Comparison of ENCODE assay signal across 26 cellular contexts in the genomic region with DNA sequence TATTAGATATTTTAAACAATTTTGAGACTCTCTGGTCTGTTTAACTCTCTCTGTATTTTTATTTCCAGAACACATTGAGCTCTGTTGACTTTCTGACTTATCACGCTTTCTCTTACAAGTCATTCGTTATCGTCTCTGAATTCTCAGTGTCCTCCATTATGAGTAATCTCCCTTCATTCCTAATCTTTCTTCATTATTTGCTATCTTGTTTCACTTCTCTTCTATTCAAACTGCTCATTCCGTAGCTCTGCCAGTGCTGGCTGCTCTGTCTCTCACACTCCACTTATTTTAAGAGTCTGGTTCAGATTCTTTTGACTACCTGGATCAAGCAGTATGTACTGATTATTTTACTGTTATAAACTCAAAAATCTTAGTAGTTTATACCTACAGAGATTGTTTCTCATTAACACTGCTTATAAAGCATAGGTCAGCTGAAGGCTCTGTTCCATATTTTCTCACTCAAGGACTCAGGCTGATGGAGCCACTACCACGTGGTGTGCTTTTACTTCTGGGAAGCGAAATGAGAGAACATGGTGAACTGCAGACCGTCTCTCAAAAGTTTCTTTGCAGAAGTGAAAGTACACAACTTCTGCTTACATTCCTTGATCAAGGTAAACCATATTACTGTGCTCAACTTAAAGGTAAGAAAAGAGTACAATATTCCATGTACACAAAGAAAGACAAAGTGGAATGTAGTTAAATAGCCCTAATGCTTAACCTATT.
A peak's percentile ranks its signal among the peaks of the same experiment; 100 is the strongest.
DNase-seq lines count a peak whose midpoint lies in the region; ATAC-seq and TF ChIP-seq lines count a peak whose summit lies in the region.
"Had no signal": no experiment of that assay in that cellular context is flagged by ENCODE, and none has a peak within 500 bp of the region (broad histone marks: within the 10 kb centered on the region; RNA-seq: fewer than 3 reads in every experiment).

No MANE protein-coding gene starts in this region.

- ATAC-seq in GM21367 (IDR thresholded peaks at IDR 0.05; ENCODE audit: unreplicated experiment) (peak; percentile 64), HG03095 (IDR thresholded peaks at IDR 0.05; ENCODE audit: unreplicated experiment) (peak; percentile 64)
- ATAC-seq: foreskin keratinocyte; naive thymus-derived CD8-positive, alpha-beta T cell; Right ventricle myocardium inferior had no signal

- H3K4me1 Mint-ChIP-seq in neural progenitor cell: peaks cover 23% of the 10 kb centered on the region
- H3K4me1 Mint-ChIP-seq: activated CD4-positive, alpha-beta T cell treated with anti-CD3 and anti-CD28 coated beads, Interleukin-2, amount 10 ng/mL, durations not matched to agents 24 days and 14 days; naive thymus-derived CD8-positive, alpha-beta T cell had no signal

- H3F3A ChIP-seq in neural progenitor cell (ENCODE audit: low read depth): no peaks in the 10 kb centered on the region

- no peak overlapping the region for H3K4me3 Mint-ChIP-seq in neural progenitor cell
- H3K4me3 Mint-ChIP-seq: activated CD4-positive, alpha-beta T cell treated with anti-CD3 and anti-CD28 coated beads, Interleukin-2, amount 10 ng/mL, durations not matched to agents 24 days and 14 days; dendritic cell treated with granulocyte-macrophage colony-stimulating factor and Interleukin-4, amounts not matched to agents 40 ng/mL and 50 ng/mL, for 4 days; naive thymus-derived CD8-positive, alpha-beta T cell; stimulated activated naive CD8-positive, alpha-beta T cell treated with anti-CD3 and anti-CD28 coated beads, Interleukin-15, Interleukin-2, amounts not matched to agents 100 ng/mL and 50 ng/mL, for 24 hours had no signal

- peaks cover 7% of the 10 kb centered on the region for H3K9me3 Mint-ChIP-seq in neural progenitor cell
- H3K9me3 Mint-ChIP-seq: dendritic cell treated with granulocyte-macrophage colony-stimulating factor and Interleukin-4, amounts not matched to agents 40 ng/mL and 50 ng/mL, for 4 days; stimulated activated naive CD8-positive, alpha-beta T cell treated with anti-CD3 and anti-CD28 coated beads, Interleukin-15, Interleukin-2, amounts not matched to agents 100 ng/mL and 50 ng/mL, for 24 hours had no signal

- TF ChIP-seq CTCF in neural progenitor cell (IDR thresholded peaks at IDR 0.05): no peak

- H3K27ac Mint-ChIP-seq in neural progenitor cell: no peak overlapping the region
- H3K27ac Mint-ChIP-seq: activated CD4-positive, alpha-beta T cell treated with anti-CD3 and anti-CD28 coated beads, Interleukin-2, amount 10 ng/mL, durations not matched to agents 24 days and 14 days; dendritic cell treated with granulocyte-macrophage colony-stimulating factor and Interleukin-4, amounts not matched to agents 40 ng/mL and 50 ng/mL, for 4 days; naive thymus-derived CD8-positive, alpha-beta T cell; stimulated activated naive CD8-positive, alpha-beta T cell treated with anti-CD3 and anti-CD28 coated beads, Interleukin-15, Interleukin-2, amounts not matched to agents 100 ng/mL and 50 ng/mL, for 24 hours had no signal

- H3K4me2 ChIP-seq in neural progenitor cell: no peak overlapping the region

- peak overlapping the region; percentile 36 for H2AFZ ChIP-seq in neural progenitor cell (replicated peaks)

- no peaks in the 10 kb centered on the region for H3K36me3 ChIP-seq in neural progenitor cell
- H3K36me3 ChIP-seq: cardiac muscle cell, sigmoid colon, transverse colon had no signal

- peak; percentile 45 for DNase-seq in OCI-M1 (lab: John Stamatoyannopoulos, UW)
- DNase-seq in neural progenitor cell (ENCODE audit: low spot score): no peak
- no peak for DNase-seq in D341Med (ENCODE audit: low spot score)
- DNase-seq in NCI-H1930 (lab: John Stamatoyannopoulos, UW): no peak
- no peak for DNase-seq in activated naive CD4-positive, alpha-beta T cell (lab: John Stamatoyannopoulos, UW)
- no peak for DNase-seq in hypothalamus (lab: John Stamatoyannopoulos, UW)
- DNase-seq: activated CD4-positive, alpha-beta T cell treated with anti-CD3 and anti-CD28 coated beads, Interleukin-2, amount 10 ng/mL, durations not matched to agents 24 days and 14 days; activated CD8-positive, alpha-beta memory T cell treated with anti-CD3 and anti-CD28 coated beads, Interleukin-2, amount 50 U/mL, for 48 hours; activated effector memory CD4-positive, alpha-beta T cell treated with Interleukin-2 at 50 U/mL for 16 hours; COR-L47; foreskin keratinocyte; GOT3; kidney; mesenchymal stem cell; naive thymus-derived CD8-positive, alpha-beta T cell; NCI-H2081 treated with DMSO at 0.1 percent for 48 hours; NCI-H446 treated with DMSO at 0.1 percent for 48 hours; sigmoid colon; stimulated activated CD4-positive, alpha-beta T cell treated with anti-CD3 and anti-CD28 coated beads, Interleukin-1b, Interleukin-23, amount 100 ng/mL, for 48 hours; transverse colon had no signal

- no peaks in the 10 kb centered on the region for H3K36me3 Mint-ChIP-seq in neural progenitor cell
- H3K36me3 Mint-ChIP-seq: naive thymus-derived CD8-positive, alpha-beta T cell had no signal

- no peak overlapping the region for H3K27ac ChIP-seq in neural progenitor cell
- H3K27ac ChIP-seq: cardiac muscle cell, foreskin keratinocyte, sigmoid colon, transverse colon had no signal

- H3K4me3 ChIP-seq in neural progenitor cell: no peak overlapping the region
- H3K4me3 ChIP-seq: cardiac muscle cell, sigmoid colon, transverse colon had no signal

- no peaks in the 10 kb centered on the region for H3K9me3 ChIP-seq in neural progenitor cell (ENCODE audit: low read depth)
- H3K9me3 ChIP-seq: sigmoid colon, transverse colon had no signal

- peaks cover 20% of the 10 kb centered on the region for H3K4me1 ChIP-seq in neural progenitor cell
- H3K4me1 ChIP-seq: foreskin keratinocyte, sigmoid colon, transverse colon had no signal

- H3K27me3 Mint-ChIP-seq in neural progenitor cell (ENCODE audit: insufficient read depth, low read depth): no peaks in the 10 kb centered on the region
- H3K27me3 Mint-ChIP-seq: activated CD4-positive, alpha-beta T cell treated with anti-CD3 and anti-CD28 coated beads, Interleukin-2, amount 10 ng/mL, durations not matched to agents 24 days and 14 days; dendritic cell treated with granulocyte-macrophage colony-stimulating factor and Interleukin-4, amounts not matched to agents 40 ng/mL and 50 ng/mL, for 4 days; naive thymus-derived CD8-positive, alpha-beta T cell; stimulated activated naive CD8-positive, alpha-beta T cell treated with anti-CD3 and anti-CD28 coated beads, Interleukin-15, Interleukin-2, amounts not matched to agents 100 ng/mL and 50 ng/mL, for 24 hours had no signal

- H3K27me3 ChIP-seq in neural progenitor cell: no peaks in the 10 kb centered on the region
- H3K27me3 ChIP-seq: cardiac muscle cell, foreskin keratinocyte, sigmoid colon, transverse colon had no signal

- no peaks in the 10 kb centered on the region for H4K20me1 ChIP-seq in neural progenitor cell (ENCODE audit: low read depth)

- no peaks in the 10 kb centered on the region for H3K79me2 ChIP-seq in neural progenitor cell (ENCODE audit: low read depth)

- H3K9ac ChIP-seq in neural progenitor cell: no peak overlapping the region
